In the genomic region with DNA sequence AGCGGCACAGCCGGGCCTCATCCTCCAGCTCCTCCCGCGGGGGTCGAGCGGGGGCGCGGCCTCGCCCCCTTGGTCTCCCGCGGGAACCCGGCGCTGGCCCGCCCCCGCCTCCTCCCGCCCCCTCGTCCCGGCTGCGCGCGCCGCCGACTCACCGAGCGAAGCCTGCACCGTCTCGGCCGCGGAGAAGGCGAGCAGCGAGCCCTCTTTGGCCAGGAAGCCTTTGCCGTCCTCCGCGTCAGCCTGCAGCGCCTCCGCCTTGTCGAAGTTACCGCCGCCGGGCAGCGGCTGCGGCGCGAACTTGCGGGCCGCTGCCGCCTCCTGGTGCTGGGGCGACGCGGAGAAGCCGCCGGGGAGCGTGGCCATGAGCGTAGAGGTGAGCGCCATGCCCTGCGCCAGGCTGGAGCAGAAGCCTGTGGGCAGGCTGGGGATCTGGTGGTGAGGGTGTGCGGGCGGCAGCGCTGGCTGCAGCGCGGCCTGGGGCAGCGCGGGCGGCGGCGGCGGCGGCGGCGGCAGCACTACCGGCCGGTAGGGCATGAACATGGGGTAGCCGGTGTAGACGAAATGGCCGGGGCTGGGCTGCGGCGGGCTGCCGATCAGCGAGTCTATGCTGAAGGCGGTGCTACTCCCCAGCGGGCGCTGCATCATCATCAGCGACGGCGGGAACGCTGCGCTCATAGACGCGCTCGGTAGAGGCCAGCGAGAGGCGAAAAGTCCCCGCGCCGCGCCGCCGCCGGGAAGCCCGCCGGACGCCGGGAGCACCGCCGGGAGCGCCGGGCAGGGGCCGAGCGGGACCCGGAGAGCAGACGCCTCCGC, we compare ENCODE assay signal across 1 cellular context.
TF ChIP-seq lines count a peak whose summit lies in the region.

No MANE protein-coding gene starts in this region.

TF ChIP-seq in IMR-90, 13 proteins besides CTCF, POLR2A, EP300 and RAD21:
- TF ChIP-seq ELK1 (IDR thresholded peaks at IDR 0.05; ENCODE audit: borderline replicate concordance, low read depth, low read length) (no peak), SMC3 (IDR thresholded peaks at IDR 0.05; ENCODE audit: low read depth, low read length) (0 out of 2 replicates have a peak, but pooled peaks have one; percentile 19)
